ENCODE assay signal across 8 cellular contexts in the genomic region with DNA sequence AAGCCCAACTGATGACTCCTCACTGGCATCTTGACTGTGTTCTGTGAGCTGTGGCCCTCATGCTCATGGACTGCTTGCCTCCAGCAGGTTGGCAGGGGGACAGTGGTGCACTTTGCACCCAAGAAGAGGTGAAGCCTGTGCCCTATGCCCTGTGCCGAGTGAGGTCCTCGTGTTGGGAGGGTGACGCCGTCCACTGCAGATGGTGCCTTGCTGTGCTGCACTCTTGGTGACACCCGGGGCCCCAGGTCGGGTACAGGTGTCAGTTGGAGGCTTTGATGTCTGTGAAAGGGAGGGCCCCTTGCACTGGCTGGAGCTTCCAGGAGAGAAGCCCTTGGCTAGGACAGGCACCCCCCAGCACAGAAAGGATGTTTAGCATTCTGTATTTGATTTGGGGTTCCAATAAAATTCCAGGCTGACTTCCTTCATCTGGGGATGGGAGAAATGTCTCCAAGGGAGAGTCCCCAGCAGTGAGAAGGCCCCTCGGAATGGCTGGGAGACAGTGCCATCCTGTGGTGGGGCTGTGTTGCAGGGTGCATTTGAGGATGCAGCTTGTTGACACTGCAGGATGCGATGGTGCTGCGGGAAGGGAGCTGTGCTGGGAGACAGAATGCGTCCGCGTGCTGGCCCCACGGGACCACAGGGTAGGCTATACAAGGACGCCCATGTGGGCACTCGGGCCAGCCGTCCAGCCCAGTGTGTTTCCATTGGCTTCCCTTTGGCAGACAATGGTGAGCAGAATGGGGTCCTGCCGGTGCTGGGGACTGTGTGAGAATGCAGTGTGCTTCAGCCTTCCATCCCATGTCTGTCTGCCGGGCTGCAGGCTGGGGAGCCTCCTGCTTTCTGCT. TPM values are rescaled to one million over a fixed set of nuclear protein-coding genes. Genes with fewer than 3 reads are reported as not detected.
DNase-seq lines count a peak whose midpoint lies in the region; ATAC-seq and TF ChIP-seq lines count a peak whose summit lies in the region.

No MANE protein-coding gene starts in this region.

- peaks cover 38% of the 10 kb centered on the region for H3K4me1 ChIP-seq in CD8-positive, alpha-beta T cell (ENCODE audit: insufficient read depth, low read length)
- H3K4me1 ChIP-seq in gastrocnemius medialis = peaks cover 23 to 36% of the 10 kb centered on the region in 2 donors

- H3K27me3 Mint-ChIP-seq in CD8-positive, alpha-beta T cell (ENCODE audit: low read depth) = no peaks in the 10 kb centered on the region
- H3K27me3 Mint-ChIP-seq in WTC11 (ENCODE audit: low read depth) = no peaks in the 10 kb centered on the region

- H3K9me3 ChIP-seq in CD8-positive, alpha-beta T cell (ENCODE audit: low read length) = no peaks in the 10 kb centered on the region
- H3K9me3 ChIP-seq in gastrocnemius medialis = no peaks in the 10 kb centered on the region

- H3K4me1 Mint-ChIP-seq in CD8-positive, alpha-beta T cell (ENCODE audit: low read depth) = peaks cover 23% of the 10 kb centered on the region
- 0 out of 2 replicates have a peak, but pooled peaks cover 6% of the 10 kb centered on the region for H3K4me1 Mint-ChIP-seq in WTC11

- POLR2A ChIA-PET in CD8-positive, alpha-beta T cell (lab: Charles Lee) = interaction anchor here (2.6 kb wide), 1 partner anchor 11 kb away, joined by 17 read pairs; a partner anchor contains a TSS
- POLR2A ChIA-PET in WTC11 (lab: Charles Lee) = interaction anchor here (0.7 to 1.5 kb wide), 3 partner anchors 11 to 102 kb away, joined by 3 to 6 read pairs (median 3); a partner anchor contains a TSS

- no peaks in the 10 kb centered on the region for H3K9me3 Mint-ChIP-seq in CD8-positive, alpha-beta T cell
- H3K9me3 Mint-ChIP-seq in WTC11 = no peaks in the 10 kb centered on the region

- no peak for TF ChIP-seq POLR2A in gastrocnemius medialis (IDR thresholded peaks at IDR 0.05)

- intact Hi-C loops in CD8-positive, alpha-beta T cell (cut with DNase I, micrococcal nuclease) = loop anchor here in 1 of 2 experiments (1.0 kb wide), 1 partner anchor 159 kb away; no protein-coding TSS in a partner anchor
- intact Hi-C loops in gastrocnemius medialis (cut with DNase I; ENCODE audit: low total_unique reads) = loop anchor here (5.0 kb wide), 1 partner anchor 157 kb away; no protein-coding TSS in a partner anchor

- no peaks in the 10 kb centered on the region for H3K27me3 ChIP-seq in CD8-positive, alpha-beta T cell (ENCODE audit: insufficient read depth, low read length)
- no peaks in the 10 kb centered on the region for H3K27me3 ChIP-seq in gastrocnemius medialis

- peak overlapping the region; percentile 22 for H3K4me3 Mint-ChIP-seq in CD8-positive, alpha-beta T cell
- no peak overlapping the region for H3K4me3 Mint-ChIP-seq in WTC11

- H3K4me3 ChIP-seq in CD8-positive, alpha-beta T cell (ENCODE audit: low read depth, low read length) = no peak overlapping the region
- H3K4me3 ChIP-seq in gastrocnemius medialis = no peak overlapping the region

- in situ Hi-C loops in gastrocnemius medialis (cut with MboI; ENCODE audit: low sequenced_read_pairs in 4 of 4) = no loop called here

- H3K36me3 Mint-ChIP-seq in CD8-positive, alpha-beta T cell = peaks cover 36% of the 10 kb centered on the region
- peaks cover 32% of the 10 kb centered on the region for H3K36me3 Mint-ChIP-seq in WTC11

- H3K27ac Mint-ChIP-seq in CD8-positive, alpha-beta T cell = peak overlapping the region; percentile 55
- peak overlapping the region; percentile 85 for H3K27ac Mint-ChIP-seq in WTC11

- CTCF ChIA-PET in CD8-positive, alpha-beta T cell (lab: Charles Lee) = interaction anchor here (0.7 to 3.2 kb wide), 17 partner anchors 9 to 219 kb away, joined by 3 to 21 read pairs (median 4); a partner anchor contains a TSS
- CTCF ChIA-PET in WTC11 (lab: Charles Lee) = interaction anchor here (0.7 to 2.5 kb wide), 6 partner anchors 25 to 170 kb away, joined by 3 to 13 read pairs (median 4); a partner anchor contains a TSS

- peak in 5 of 7 experiments; percentile 38 to 71 (median 56) for DNase-seq in CD8-positive, alpha-beta T cell
- peak; percentile 71 for DNase-seq in HuH-7.5 (ENCODE audit: low spot score)
- peak; percentile 65 for DNase-seq in WTC11 (ENCODE audit: low spot score)
- peak; percentile 45 for DNase-seq in effector CD4-positive, alpha-beta T cell
- DNase-seq in gastrocnemius medialis = peak in 1 of 2 donors; percentile 45
- no peak for DNase-seq in NCI-H345 (lab: John Stamatoyannopoulos, UW)
- no peak for DNase-seq in NOMO-1 treated with DMSO at 0.1 percent for 48 hours (lab: John Stamatoyannopoulos, UW; ENCODE audit: unreplicated experiment)

- no peak overlapping the region for H3K27ac ChIP-seq in CD8-positive, alpha-beta T cell (ENCODE audit: low read depth, low read length)
- H3K27ac ChIP-seq in gastrocnemius medialis = peak overlapping the region in 1 of 4 donors; percentile 99

- TF ChIP-seq CTCF in CD8-positive, alpha-beta T cell (IDR thresholded peaks at IDR 0.05) = peak; percentile 51
- TF ChIP-seq CTCF in WTC11 (IDR thresholded peaks at IDR 0.05) = no peak
- peak; percentile 37 to 45 (median 39) for TF ChIP-seq CTCF in gastrocnemius medialis (IDR thresholded peaks at IDR 0.05 in 4 of 5, conservative IDR thresholded peaks at IDR 0.05 in 1 of 5)

- peak; percentile 43 for ATAC-seq in CD8-positive, alpha-beta T cell
- ATAC-seq in WTC11 (peak; percentile 24), gastrocnemius medialis (no peak), HG02759 (IDR thresholded peaks at IDR 0.05; ENCODE audit: unreplicated experiment) (no peak)

- H3K36me3 ChIP-seq in CD8-positive, alpha-beta T cell (ENCODE audit: insufficient read depth, low read length) = peaks cover 4% of the 10 kb centered on the region
- H3K36me3 ChIP-seq in gastrocnemius medialis = peaks cover 0 to 22% of the 10 kb centered on the region in 2 donors

TF ChIP-seq in WTC11, 78 proteins besides CTCF, POLR2A, EP300 and RAD21 (continues in another document):
- TF ChIP-seq, protein P1, sequence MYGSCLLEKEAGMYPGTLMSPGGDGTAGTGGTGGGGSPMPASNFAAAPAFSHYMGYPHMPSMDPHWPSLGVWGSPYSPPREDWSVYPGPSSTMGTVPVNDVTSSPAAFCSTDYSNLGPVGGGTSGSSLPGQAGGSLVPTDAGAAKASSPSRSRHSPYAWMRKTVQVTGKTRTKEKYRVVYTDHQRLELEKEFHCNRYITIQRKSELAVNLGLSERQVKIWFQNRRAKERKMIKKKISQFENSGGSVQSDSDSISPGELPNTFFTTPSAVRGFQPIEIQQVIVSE (CRISPR knock-in tag; IDR thresholded peaks at IDR 0.05; ENCODE audit: borderline replicate concordance) = no peak
- TF ChIP-seq, protein P2, sequence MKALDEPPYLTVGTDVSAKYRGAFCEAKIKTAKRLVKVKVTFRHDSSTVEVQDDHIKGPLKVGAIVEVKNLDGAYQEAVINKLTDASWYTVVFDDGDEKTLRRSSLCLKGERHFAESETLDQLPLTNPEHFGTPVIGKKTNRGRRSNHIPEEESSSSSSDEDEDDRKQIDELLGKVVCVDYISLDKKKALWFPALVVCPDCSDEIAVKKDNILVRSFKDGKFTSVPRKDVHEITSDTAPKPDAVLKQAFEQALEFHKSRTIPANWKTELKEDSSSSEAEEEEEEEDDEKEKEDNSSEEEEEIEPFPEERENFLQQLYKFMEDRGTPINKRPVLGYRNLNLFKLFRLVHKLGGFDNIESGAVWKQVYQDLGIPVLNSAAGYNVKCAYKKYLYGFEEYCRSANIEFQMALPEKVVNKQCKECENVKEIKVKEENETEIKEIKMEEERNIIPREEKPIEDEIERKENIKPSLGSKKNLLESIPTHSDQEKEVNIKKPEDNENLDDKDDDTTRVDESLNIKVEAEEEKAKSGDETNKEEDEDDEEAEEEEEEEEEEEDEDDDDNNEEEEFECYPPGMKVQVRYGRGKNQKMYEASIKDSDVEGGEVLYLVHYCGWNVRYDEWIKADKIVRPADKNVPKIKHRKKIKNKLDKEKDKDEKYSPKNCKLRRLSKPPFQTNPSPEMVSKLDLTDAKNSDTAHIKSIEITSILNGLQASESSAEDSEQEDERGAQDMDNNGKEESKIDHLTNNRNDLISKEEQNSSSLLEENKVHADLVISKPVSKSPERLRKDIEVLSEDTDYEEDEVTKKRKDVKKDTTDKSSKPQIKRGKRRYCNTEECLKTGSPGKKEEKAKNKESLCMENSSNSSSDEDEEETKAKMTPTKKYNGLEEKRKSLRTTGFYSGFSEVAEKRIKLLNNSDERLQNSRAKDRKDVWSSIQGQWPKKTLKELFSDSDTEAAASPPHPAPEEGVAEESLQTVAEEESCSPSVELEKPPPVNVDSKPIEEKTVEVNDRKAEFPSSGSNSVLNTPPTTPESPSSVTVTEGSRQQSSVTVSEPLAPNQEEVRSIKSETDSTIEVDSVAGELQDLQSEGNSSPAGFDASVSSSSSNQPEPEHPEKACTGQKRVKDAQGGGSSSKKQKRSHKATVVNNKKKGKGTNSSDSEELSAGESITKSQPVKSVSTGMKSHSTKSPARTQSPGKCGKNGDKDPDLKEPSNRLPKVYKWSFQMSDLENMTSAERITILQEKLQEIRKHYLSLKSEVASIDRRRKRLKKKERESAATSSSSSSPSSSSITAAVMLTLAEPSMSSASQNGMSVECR (CRISPR knock-in tag; IDR thresholded peaks at IDR 0.05; ENCODE audit: borderline replicate concordance) = no peak
- TF ChIP-seq, protein P3, sequence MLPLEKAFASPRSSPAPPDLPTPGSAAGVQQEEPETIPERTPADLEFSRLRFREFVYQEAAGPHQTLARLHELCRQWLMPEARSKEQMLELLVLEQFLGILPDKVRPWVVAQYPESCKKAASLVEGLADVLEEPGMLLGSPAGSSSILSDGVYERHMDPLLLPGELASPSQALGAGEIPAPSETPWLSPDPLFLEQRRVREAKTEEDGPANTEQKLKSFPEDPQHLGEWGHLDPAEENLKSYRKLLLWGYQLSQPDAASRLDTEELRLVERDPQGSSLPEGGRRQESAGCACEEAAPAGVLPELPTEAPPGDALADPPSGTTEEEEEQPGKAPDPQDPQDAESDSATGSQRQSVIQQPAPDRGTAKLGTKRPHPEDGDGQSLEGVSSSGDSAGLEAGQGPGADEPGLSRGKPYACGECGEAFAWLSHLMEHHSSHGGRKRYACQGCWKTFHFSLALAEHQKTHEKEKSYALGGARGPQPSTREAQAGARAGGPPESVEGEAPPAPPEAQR (CRISPR knock-in tag; IDR thresholded peaks at IDR 0.05) = no peak

RNA-seq across cellular contexts. Expression of a gene that starts 2.5 kb away (rescaled TPM):
- total RNA-seq in CD8-positive, alpha-beta T cell = 10 to 100 TPM; 39.3 to 43.4 TPM
- total RNA-seq in WTC11 (2021) (72.3 to 79.7 TPM (median 77.6 TPM) in 3 replicates), gastrocnemius medialis (10 to 100 TPM in 3 of 4 donors, 1 to 10 TPM in 1; 7.3 to 15.8 (median 12.8) TPM)

RNA-seq across cellular contexts. Expression of a gene that starts 12.1 kb away (rescaled TPM):
- total RNA-seq in CD8-positive, alpha-beta T cell = 10 to 100 TPM; 57.8 to 62.8 TPM
- total RNA-seq in WTC11 (2021) (52.0 to 68.6 TPM (median 53.7 TPM) in 3 replicates), gastrocnemius medialis (10 to 100 TPM; 16.9 to 38.0 (median 28.2) TPM)

RNA-seq across cellular contexts. Expression of a gene that starts 13.2 kb away (rescaled TPM):
- 10 to 100 TPM; 61.5 to 66.2 TPM for total RNA-seq in CD8-positive, alpha-beta T cell
- 379 to 443 TPM (median 400 TPM) in 3 replicates for total RNA-seq in WTC11 (2021)
- total RNA-seq in gastrocnemius medialis = 100 to 1,000 TPM in 2 of 4 donors, 10 to 100 TPM in 2; 79.4 to 147 (median 120) TPM

RNA-seq across cellular contexts. Expression of a gene that starts 21.7 kb away (rescaled TPM):
- not detected for total RNA-seq in CD8-positive, alpha-beta T cell
- total RNA-seq in WTC11 (2021) (not detected in 3 replicates), gastrocnemius medialis (1 to 10 TPM in 1 of 4 donors, under 1 TPM in 1, not detected in 2; 0.82 to 3.5 TPM)

RNA-seq across cellular contexts. Expression of a gene that starts 49.1 kb away (rescaled TPM):
- total RNA-seq in CD8-positive, alpha-beta T cell = 10 to 100 TPM; 16.9 to 22.1 TPM
- total RNA-seq in WTC11 (2021) (39.5 to 55.0 TPM (median 41.2 TPM) in 3 replicates), gastrocnemius medialis (10 to 100 TPM in 2 of 4 donors, 1 to 10 TPM in 2; 5.2 to 16.5 (median 11.2) TPM)

Comparison
In these comparisons a context has a peak if more than half of its experiments do, and no peak if none do; other contexts are left out.
1. ATAC-seq: peak in CD8-positive, alpha-beta T cell (single experiment) and WTC11 (single experiment); none in gastrocnemius medialis (0 of 2) and HG02759 (single experiment).
2. DNase-seq: peak in CD8-positive, alpha-beta T cell (5 of 7), HuH-7.5 (single experiment), WTC11 (single experiment) and effector CD4-positive, alpha-beta T cell (single experiment); none in NCI-H345 (single experiment) and NOMO-1 treated with DMSO at 0.1 percent for 48 hours (single experiment).